Comparison of ENCODE assay signal across 27 cellular contexts in the genomic region with DNA sequence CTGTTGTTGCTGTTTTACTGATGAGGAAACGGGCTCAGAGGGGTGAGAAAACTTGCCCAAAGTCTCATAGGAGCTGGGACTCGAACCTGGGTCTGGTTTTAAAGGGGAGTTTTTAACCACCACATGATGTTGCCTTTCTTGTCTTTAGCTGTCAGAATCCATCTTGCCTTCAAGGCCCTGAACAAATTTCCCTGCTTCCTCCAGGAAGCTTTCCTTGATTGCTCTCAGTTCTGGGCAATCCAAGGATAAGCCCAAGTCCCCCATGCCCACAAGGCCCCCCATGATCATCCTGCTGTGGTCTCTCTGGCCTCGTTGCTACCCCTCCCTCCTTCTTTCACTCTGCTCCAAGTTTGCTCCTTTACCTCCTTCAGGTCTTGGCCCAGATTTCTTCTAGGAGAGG.
"Had no signal": no experiment of that assay in that cellular context is flagged by ENCODE, and none has a peak within 500 bp of the region (broad histone marks: within the 10 kb centered on the region; RNA-seq: fewer than 3 reads in every experiment).

No MANE protein-coding gene starts in this region.

- H3K4me1 ChIP-seq: colonic mucosa, esophagus squamous epithelium, gastrocnemius medialis, heart right ventricle, left lung, lower lobe of right lung had no signal

- H3K9me3 ChIP-seq: colonic mucosa, esophagus squamous epithelium, gastrocnemius medialis, heart right ventricle, left lung, lower lobe of right lung, mucosa of descending colon had no signal

- H3K27me3 ChIP-seq: colonic mucosa had no signal

- H3K4me3 ChIP-seq: colonic mucosa, esophagus squamous epithelium, gastrocnemius medialis, heart right ventricle, left lung, lower lobe of right lung, mucosa of descending colon had no signal

- H3K27ac Mint-ChIP-seq: dendritic cell treated with granulocyte-macrophage colony-stimulating factor and Interleukin-4, amounts not matched to agents 40 ng/mL and 50 ng/mL, for 4 days; effector memory CD8-positive, alpha-beta T cell; endodermal cell; mesothelial cell of epicardium had no signal

- ATAC-seq: effector memory CD8-positive, alpha-beta T cell; esophagus mucosa; gastrocnemius medialis; heart right ventricle; left cardiac atrium; left lung; left ventricle myocardium superior; lower lobe of right lung; mucosa of descending colon had no signal

- H3K27ac ChIP-seq: colonic mucosa, epithelial cell of prostate, esophagus squamous epithelium, gastrocnemius medialis, heart right ventricle, left lung, lower lobe of right lung had no signal

- DNase-seq: colonic mucosa; cortex of kidney; effector CD8-positive, alpha-beta T cell; effector memory CD8-positive, alpha-beta T cell; endodermal cell; erythroblast; esophagus squamous epithelium; foreskin fibroblast; foreskin melanocyte; gastrocnemius medialis; glutamatergic neuron; head of caudate nucleus; heart right ventricle; hippocampal formation; left cardiac atrium; left lung; left ventricle myocardium superior; lower lobe of right lung; mesenchymal stem cell; mucosa of descending colon had no signal

- H3K4me1 Mint-ChIP-seq: mesothelial cell of epicardium had no signal

- FAIRE-seq: endometrium, islet of Langerhans, keratinocyte had no signal

- H3K36me3 Mint-ChIP-seq: mesothelial cell of epicardium had no signal

- H3K4me3 Mint-ChIP-seq: dendritic cell treated with granulocyte-macrophage colony-stimulating factor and Interleukin-4, amounts not matched to agents 40 ng/mL and 50 ng/mL, for 4 days; effector memory CD8-positive, alpha-beta T cell; endodermal cell; mesothelial cell of epicardium had no signal

- H3K9me3 Mint-ChIP-seq: dendritic cell treated with granulocyte-macrophage colony-stimulating factor and Interleukin-4, amounts not matched to agents 40 ng/mL and 50 ng/mL, for 4 days; effector memory CD8-positive, alpha-beta T cell; endodermal cell had no signal
